Comparison of ENCODE assay signal across 8 cellular contexts in the genomic region with DNA sequence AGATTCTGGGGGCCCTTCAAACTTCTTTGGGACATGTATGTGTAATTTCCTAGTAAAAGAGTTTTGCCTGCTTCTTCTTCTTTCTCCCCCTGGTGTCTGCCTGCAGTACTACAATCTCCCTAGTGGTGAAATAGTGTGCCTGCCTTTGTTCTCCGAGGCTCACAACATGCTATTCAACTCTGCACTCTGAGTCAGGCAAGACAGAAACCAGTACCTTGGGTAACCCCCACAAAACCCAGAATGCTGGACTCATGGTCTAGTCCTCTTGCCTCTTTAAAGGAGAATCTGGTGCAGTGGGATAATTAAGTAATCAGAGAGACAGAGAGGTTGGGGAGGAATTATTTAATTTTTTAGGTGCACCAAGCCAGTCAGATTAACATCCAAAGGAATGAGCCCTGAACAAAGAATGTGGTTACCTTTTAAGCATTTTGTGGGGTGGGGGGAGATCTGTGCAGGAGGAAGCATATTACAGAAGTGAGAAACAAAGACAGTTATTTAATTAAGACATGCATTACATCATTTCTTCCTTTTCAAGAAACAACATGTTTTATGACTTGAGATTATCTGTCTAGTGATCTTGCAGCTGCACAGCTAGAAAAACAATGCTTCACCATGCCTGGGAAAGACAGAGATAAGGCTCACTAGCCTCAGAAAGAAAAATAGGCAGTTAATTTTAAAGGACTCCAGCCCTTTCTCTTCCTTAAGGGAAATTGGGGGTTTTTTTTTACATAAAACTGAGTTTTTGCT. TPM values are rescaled to one million over a fixed set of nuclear protein-coding genes. Genes with fewer than 3 reads are reported as not detected.
DNase-seq lines count a peak whose midpoint lies in the region; ATAC-seq and TF ChIP-seq lines count a peak whose summit lies in the region.

No MANE protein-coding gene starts in this region.

- TF ChIP-seq CTCF in GM13976 (IDR thresholded peaks at IDR 0.05; ENCODE audit: borderline replicate concordance, control extremely low read depth, extremely low read depth, insufficient read depth, missing control alignments), result peak; percentile 70

- H3K27ac Mint-ChIP-seq in effector memory CD8-positive, alpha-beta T cell, result no peak overlapping the region

- peaks cover 27 to 40% of the 10 kb centered on the region in 2 donors for H3K27me3 Mint-ChIP-seq in effector memory CD8-positive, alpha-beta T cell

- H3K4me1 Mint-ChIP-seq in effector memory CD8-positive, alpha-beta T cell (ENCODE audit: low read depth in 2 of 2), result no peaks in the 10 kb centered on the region

- peak; percentile 97 for ATAC-seq in HG02938 (IDR thresholded peaks at IDR 0.05; ENCODE audit: unreplicated experiment)
- ATAC-seq in effector memory CD8-positive, alpha-beta T cell (replicated peaks), result peak; percentile 64

- H3K36me3 Mint-ChIP-seq in effector memory CD8-positive, alpha-beta T cell (ENCODE audit: insufficient read depth), result no peaks in the 10 kb centered on the region

- no peak overlapping the region for H3K4me3 Mint-ChIP-seq in effector memory CD8-positive, alpha-beta T cell

- in situ Hi-C loops in GM13976 (cut with MboI; ENCODE audit: low sequenced_read_pairs, unreplicated experiment), result no loop called here

- H3K9me3 Mint-ChIP-seq in effector memory CD8-positive, alpha-beta T cell, result no peaks in the 10 kb centered on the region

- DNase-seq in A172 (ENCODE audit: low spot score), result peak; percentile 56
- peak; percentile 38 for DNase-seq in GM13976 (ENCODE audit: low spot score)
- DNase-seq in NCI-H2171 (lab: John Stamatoyannopoulos, UW), result peak; percentile 20
- DNase-seq in activated CD4-positive, alpha-beta T cell treated with anti-CD3 and anti-CD28 coated beads, Interleukin-2, amount 50 U/mL, for 1 hour, result peak; percentile 49
- peak; percentile 50 to 67 (median 53) for DNase-seq in effector memory CD8-positive, alpha-beta T cell
- DNase-seq in myocyte (ENCODE audit: low read depth), result peak; percentile 63
- peak; percentile 66 for DNase-seq in superior temporal gyrus (ENCODE audit: extremely low spot score)

RNA-seq across cellular contexts. Expression of gene MS4A6A, which starts 11.0 kb away (rescaled TPM):
- not detected in 2 replicates for total RNA-seq in A172 (2014; rRNA removed; shearing (Covaris generic))
- total RNA-seq in myocyte, result not detected in 2 replicates
- polyA plus RNA-seq in myocyte (2012), result not detected

RNA-seq across cellular contexts. Expression of gene MS4A4E, which starts 49.1 kb away (rescaled TPM):
- not detected in 2 replicates for total RNA-seq in A172 (2014; rRNA removed; shearing (Covaris generic))
- total RNA-seq in myocyte, result not detected in 2 replicates
- 0.06 TPM for polyA plus RNA-seq in myocyte (2012)

Comparison
In these comparisons a context has a peak if more than half of its experiments do, and no peak if none do; other contexts are left out.
1. Peak in every context shown above with its lines: DNase-seq and ATAC-seq.